19 cellular contexts compared by ENCODE assay signal in genomic region chr9:87501806-87502205, GRCh38. TPM values are rescaled to one million over a fixed set of nuclear protein-coding genes. Genes with fewer than 3 reads are reported as not detected.
DNase-seq lines count a peak whose midpoint lies in the region; ATAC-seq and TF ChIP-seq lines count a peak whose summit lies in the region.
"Had no signal": no experiment of that assay in that cellular context is flagged by ENCODE, and none has a peak within 500 bp of the region (broad histone marks: within the 10 kb centered on the region; RNA-seq: fewer than 3 reads in every experiment).

No MANE protein-coding gene starts in this region.

- H3K4me1 ChIP-seq in muscle layer of colon (ENCODE audit: insufficient read depth, low read length) (peaks cover 49% of the 10 kb centered on the region), upper lobe of right lung (peaks cover 50% of the 10 kb centered on the region)

- H3K9ac ChIP-seq in muscle layer of colon (ENCODE audit: low read length): no peak overlapping the region

- H3K36me3 ChIP-seq in muscle layer of colon (ENCODE audit: insufficient read depth, low read length): no peaks in the 10 kb centered on the region
- no peaks in the 10 kb centered on the region for H3K36me3 ChIP-seq in upper lobe of right lung
- H3K36me3 ChIP-seq: tibial nerve had no signal

- intact Hi-C loops in upper lobe of right lung (cut with DNase I): no loop called here

- TF ChIP-seq CTCF in epithelial cell of proximal tubule (conservative IDR thresholded peaks at IDR 0.05; ENCODE audit: low read depth, low read length) (no peak), upper lobe of right lung (IDR thresholded peaks at IDR 0.05) (no peak)

- H3K27ac ChIP-seq in muscle layer of colon (ENCODE audit: low read depth, low read length) (peak overlapping the region; percentile 46), upper lobe of right lung (peak overlapping the region; percentile 63)
- H3K27ac ChIP-seq: tibial nerve had no signal

- no peak for ATAC-seq in upper lobe of right lung

- DNase-seq in LoVo (ENCODE audit: low spot score) (peak; percentile 19), epithelial cell of proximal tubule (ENCODE audit: low read depth) (no peak), upper lobe of right lung (no peak), GM19238 (ENCODE audit: insufficient read length, low spot score) (no peak), NCI-H2171 treated with DMSO at 0.1 percent for 48 hours (lab: John Stamatoyannopoulos, UW) (no peak)
- DNase-seq in stimulated activated CD4-positive, alpha-beta T cell treated with anti-CD3 and anti-CD28 coated beads, Interleukin-4, amount 100 ng/mL, for 24 hours: no peak
- DNase-seq: activated CD4-positive, CD25-positive, alpha-beta regulatory T cell treated with anti-CD3 and anti-CD28 coated beads, Interleukin-2, amount 50 U/mL, for 72 hours; activated CD8-positive, alpha-beta memory T cell treated with anti-CD3 and anti-CD28 coated beads for 24 hours; DND-41; HCEC 1CT; islet precursor cell; natural killer cell; NCI-H146; NCI-H69; stimulated activated CD4-positive, alpha-beta T cell treated with anti-CD3 and anti-CD28 coated beads, Interleukin-2, amount 100 ng/mL, for 24 hours; stimulated activated naive CD4-positive, alpha-beta T cell; T1000 had no signal

- H3K9me3 ChIP-seq in muscle layer of colon (ENCODE audit: low read length) (no peaks in the 10 kb centered on the region), upper lobe of right lung (no peaks in the 10 kb centered on the region)

- H3K4me3 ChIP-seq in epithelial cell of proximal tubule (ENCODE audit: low read depth, low read length) (peak overlapping the region; percentile 9), muscle layer of colon (ENCODE audit: low read depth in 1 of 2, low read length in 2 of 2) (no peak overlapping the region), upper lobe of right lung (no peak overlapping the region)
- H3K4me3 ChIP-seq: tibial nerve had no signal

- H3K27me3 ChIP-seq in muscle layer of colon (ENCODE audit: control insufficient read depth in 1 of 2, insufficient read depth in 2 of 2, low read length in 2 of 2) (no peaks in the 10 kb centered on the region), upper lobe of right lung (no peaks in the 10 kb centered on the region)

RNA-seq across cellular contexts. Expression of gene DAPK1, which starts 4.1 kb away (rescaled TPM):
- 45.5 and 46.3 TPM in 2 replicates for total RNA-seq in epithelial cell of proximal tubule
- 168 TPM for total RNA-seq in upper lobe of right lung
